8 cellular contexts compared by ENCODE assay signal in genomic region chr16:80803341-80804060, GRCh38. TPM values are rescaled to one million over a fixed set of nuclear protein-coding genes. Genes with fewer than 3 reads are reported as not detected.
DNase-seq lines count a peak whose midpoint lies in the region; ATAC-seq and TF ChIP-seq lines count a peak whose summit lies in the region.

No MANE protein-coding gene starts in this region.

- POLR2A ChIA-PET in CD8-positive, alpha-beta T cell (lab: Charles Lee) = no interaction called here

- no peaks in the 10 kb centered on the region for H3F3A ChIP-seq in GM23338 (replicated peaks; ENCODE audit: low read depth)

- CTCF ChIA-PET in CD8-positive, alpha-beta T cell (lab: Charles Lee) = no interaction called here

- DNase-seq in CD8-positive, alpha-beta T cell = peak in 5 of 7 experiments; percentile 16 to 60 (median 43)
- peak; percentile 58 for DNase-seq in GM23338 (ENCODE audit: low spot score)
- DNase-seq in RWPE2 (ENCODE audit: low spot score) = peak; percentile 56
- peak; percentile 41 for DNase-seq in activated naive CD8-positive, alpha-beta T cell treated with anti-CD3 and anti-CD28 coated beads, Interleukin-2, amount 50 U/mL, for 24 hours
- DNase-seq in iPS DF 6.9 (ENCODE audit: low read depth, low spot score) = no peak
- DNase-seq in stimulated activated CD4-positive, alpha-beta T cell treated with anti-CD3 and anti-CD28 coated beads, Interleukin-15, amount 100 ng/mL, for 1 hour (ENCODE audit: low read depth in 1 of 2, low spot score in 1 of 2) = peak; percentile 12 to 36
- DNase-seq in Ammon's horn (ENCODE audit: low spot score) = no peak
- no peak for DNase-seq in NCI-H2107 (lab: John Stamatoyannopoulos, UW)

- TF ChIP-seq CTCF in CD8-positive, alpha-beta T cell (IDR thresholded peaks at IDR 0.05) = peak; percentile 43
- TF ChIP-seq CTCF in GM23338 (conservative IDR thresholded peaks at IDR 0.05; ENCODE audit: low read depth in 2 of 2) (peak; percentile 62 to 83), RWPE2 (IDR thresholded peaks at IDR 0.05; ENCODE audit: poor library complexity, severe bottlenecking) (peak; percentile 23)

- peaks cover 2% of the 10 kb centered on the region for H3K36me3 Mint-ChIP-seq in CD8-positive, alpha-beta T cell
- no peaks in the 10 kb centered on the region for H3K36me3 Mint-ChIP-seq in GM23338 (ENCODE audit: low read depth)
- no peaks in the 10 kb centered on the region for H3K36me3 Mint-ChIP-seq in activated naive CD8-positive, alpha-beta T cell treated with anti-CD3 and anti-CD28 coated beads, Interleukin-2, amount 50 U/mL, for 24 hours (ENCODE audit: low read depth)

- no peaks in the 10 kb centered on the region for H3K4me1 ChIP-seq in CD8-positive, alpha-beta T cell (ENCODE audit: insufficient read depth, low read length)
- H3K4me1 ChIP-seq in GM23338 (ENCODE audit: insufficient read depth) = no peaks in the 10 kb centered on the region; the same call in 1 of the 2 replicates
- H3K4me1 ChIP-seq in RWPE2 (ENCODE audit: insufficient read depth, poor library complexity, severe bottlenecking) = peaks cover 6% of the 10 kb centered on the region
- H3K4me1 ChIP-seq in iPS DF 6.9 (ENCODE audit: control insufficient read depth, insufficient read depth, low read length) = no peaks in the 10 kb centered on the region; the same call in 1 of the 2 replicates

- peak overlapping the region; percentile 77 for H3K27ac Mint-ChIP-seq in CD8-positive, alpha-beta T cell
- no peak overlapping the region for H3K27ac Mint-ChIP-seq in GM23338
- H3K27ac Mint-ChIP-seq in activated naive CD8-positive, alpha-beta T cell treated with anti-CD3 and anti-CD28 coated beads, Interleukin-2, amount 50 U/mL, for 24 hours = peak overlapping the region; percentile 52

- no peaks in the 10 kb centered on the region for H3K27me3 ChIP-seq in CD8-positive, alpha-beta T cell (ENCODE audit: insufficient read depth, low read length)
- H3K27me3 ChIP-seq in GM23338 (ENCODE audit: insufficient read depth) = peaks cover 27% of the 10 kb centered on the region
- peaks cover 3% of the 10 kb centered on the region for H3K27me3 ChIP-seq in RWPE2 (ENCODE audit: insufficient read depth, poor library complexity, severe bottlenecking)
- H3K27me3 ChIP-seq in iPS DF 6.9 (ENCODE audit: control insufficient read depth, insufficient read depth, low read length) = peaks cover 7% of the 10 kb centered on the region; the same call in 1 of the 2 replicates

- no peaks in the 10 kb centered on the region for H3K36me3 ChIP-seq in CD8-positive, alpha-beta T cell (ENCODE audit: insufficient read depth, low read length)
- no peaks in the 10 kb centered on the region for H3K36me3 ChIP-seq in GM23338 (ENCODE audit: insufficient read depth)
- no peaks in the 10 kb centered on the region for H3K36me3 ChIP-seq in RWPE2 (ENCODE audit: low read depth)
- H3K36me3 ChIP-seq in iPS DF 6.9 (ENCODE audit: control insufficient read depth, insufficient read depth, low read length) = no peaks in the 10 kb centered on the region

- H3K4me3 ChIP-seq in CD8-positive, alpha-beta T cell (ENCODE audit: low read depth, low read length) = no peak overlapping the region
- H3K4me3 ChIP-seq in GM23338 (peak overlapping the region; percentile 54), RWPE2 (ENCODE audit: severe bottlenecking) (peak overlapping the region; percentile 73), iPS DF 6.9 (ENCODE audit: low read length) (peak overlapping the region; percentile 79; the same call in 1 of the 2 replicates)

- peak overlapping the region; percentile 57 for H3K4me2 ChIP-seq in GM23338

- H2AFZ ChIP-seq in GM23338 = peak overlapping the region; percentile 78; the same call in 1 of the 2 replicates

- ATAC-seq in CD8-positive, alpha-beta T cell = peak; percentile 54
- ATAC-seq in GM23338 = peak; percentile 75
- ATAC-seq in RWPE2 (ENCODE audit: low read depth) = no peak; the same call in 2 of the 3 replicates
- ATAC-seq in activated naive CD8-positive, alpha-beta T cell treated with anti-CD3 and anti-CD28 coated beads, Interleukin-2, amount 50 U/mL, for 24 hours = peak; percentile 3

- intact Hi-C loops in CD8-positive, alpha-beta T cell (cut with DNase I, micrococcal nuclease) = loop anchor here in 1 of 2 experiments (10.0 kb wide), 1 partner anchor 191 kb away; no protein-coding TSS in a partner anchor

- no peaks in the 10 kb centered on the region for H3K79me2 ChIP-seq in GM23338 (replicated peaks; ENCODE audit: insufficient read depth)

- H3K4me3 Mint-ChIP-seq in CD8-positive, alpha-beta T cell = peak overlapping the region; percentile 93
- H3K4me3 Mint-ChIP-seq in GM23338 = peak overlapping the region; percentile 90
- H3K4me3 Mint-ChIP-seq in activated naive CD8-positive, alpha-beta T cell treated with anti-CD3 and anti-CD28 coated beads, Interleukin-2, amount 50 U/mL, for 24 hours = peak overlapping the region; percentile 85

- H3K27ac ChIP-seq in CD8-positive, alpha-beta T cell (ENCODE audit: low read depth, low read length) = no peak overlapping the region
- H3K27ac ChIP-seq in GM23338 (ENCODE audit: low read depth) (no peak overlapping the region), RWPE2 (ENCODE audit: poor library complexity, severe bottlenecking) (no peak overlapping the region), iPS DF 6.9 (ENCODE audit: low read length) (no peak overlapping the region)

- H3K9me3 ChIP-seq in CD8-positive, alpha-beta T cell (ENCODE audit: low read length) = no peaks in the 10 kb centered on the region
- H3K9me3 ChIP-seq in RWPE2 (ENCODE audit: severe bottlenecking) (no peaks in the 10 kb centered on the region), iPS DF 6.9 (ENCODE audit: control insufficient read depth, insufficient read depth, low read length) (no peaks in the 10 kb centered on the region)

- H3K4me1 Mint-ChIP-seq in CD8-positive, alpha-beta T cell (ENCODE audit: low read depth) = peaks cover 20% of the 10 kb centered on the region
- H3K4me1 Mint-ChIP-seq in GM23338 = no peaks in the 10 kb centered on the region
- peaks cover 36% of the 10 kb centered on the region for H3K4me1 Mint-ChIP-seq in activated naive CD8-positive, alpha-beta T cell treated with anti-CD3 and anti-CD28 coated beads, Interleukin-2, amount 50 U/mL, for 24 hours

- H3K9me2 ChIP-seq in GM23338 (ENCODE audit: insufficient read depth) = peaks cover 12% of the 10 kb centered on the region

- peaks cover 2% of the 10 kb centered on the region for H3K27me3 Mint-ChIP-seq in CD8-positive, alpha-beta T cell (ENCODE audit: low read depth)
- H3K27me3 Mint-ChIP-seq in GM23338 (ENCODE audit: insufficient read depth, low read depth, poor library complexity) = peaks cover 22% of the 10 kb centered on the region
- peaks cover 19% of the 10 kb centered on the region for H3K27me3 Mint-ChIP-seq in activated naive CD8-positive, alpha-beta T cell treated with anti-CD3 and anti-CD28 coated beads, Interleukin-2, amount 50 U/mL, for 24 hours

- no peaks in the 10 kb centered on the region for H3K9me3 Mint-ChIP-seq in CD8-positive, alpha-beta T cell
- H3K9me3 Mint-ChIP-seq in GM23338 = no peaks in the 10 kb centered on the region
- no peaks in the 10 kb centered on the region for H3K9me3 Mint-ChIP-seq in activated naive CD8-positive, alpha-beta T cell treated with anti-CD3 and anti-CD28 coated beads, Interleukin-2, amount 50 U/mL, for 24 hours

- H4K20me1 ChIP-seq in GM23338 (replicated peaks; ENCODE audit: insufficient read depth) = no peaks in the 10 kb centered on the region

- WGBS in iPS DF 6.9 (ENCODE audit: insufficient coverage, insufficient read length) = no CpG with 5 or more reads among the region's 88 CpGs

TF ChIP-seq in GM23338, 12 proteins besides CTCF, POLR2A, EP300 and RAD21 (continues in another document):
- no peak for TF ChIP-seq EZH2 (IDR thresholded peaks at IDR 0.05; ENCODE audit: low read depth, unreplicated experiment)
- no peak for TF ChIP-seq ETS1 (IDR thresholded peaks at IDR 0.05)
- TF ChIP-seq POLR2AphosphoS5 (IDR thresholded peaks at IDR 0.05; ENCODE audit: low read depth) = no peak
- no peak for TF ChIP-seq EZH2phosphoT487 (IDR thresholded peaks at IDR 0.05; ENCODE audit: unreplicated experiment)
- no peak for TF ChIP-seq STAT1 (IDR thresholded peaks at IDR 0.05; ENCODE audit: unreplicated experiment)
- no peak for TF ChIP-seq NANOG (IDR thresholded peaks at IDR 0.05; ENCODE audit: borderline replicate concordance)
- TF ChIP-seq CREB1 (CRISPR knock-in tag; IDR thresholded peaks at IDR 0.05; ENCODE audit: low read depth) = no peak

RNA-seq across cellular contexts. Expression of gene CDYL2, which starts 0.9 kb away (rescaled TPM):
- total RNA-seq in CD8-positive, alpha-beta T cell = 10 to 100 TPM; 19.4 to 19.9 TPM
- total RNA-seq in GM23338 (2014; rRNA removed; shearing (Covaris generic)) = 4.3 and 4.5 TPM in 2 replicates
- 0.82 and 0.90 TPM in 2 replicates for polyA plus RNA-seq in GM23338 (2016; fragmentation: Nextera tagmentation; extraction: Ambion mirVana)

Comparison
In these comparisons a context has a peak if more than half of its experiments do, and no peak if none do; other contexts are left out.
1. DNase-seq: peak in CD8-positive, alpha-beta T cell (5 of 7), GM23338 (single experiment), RWPE2 (single experiment), activated naive CD8-positive, alpha-beta T cell treated with anti-CD3 and anti-CD28 coated beads, Interleukin-2, amount 50 U/mL, for 24 hours (single experiment) and stimulated activated CD4-positive, alpha-beta T cell treated with anti-CD3 and anti-CD28 coated beads, Interleukin-15, amount 100 ng/mL, for 1 hour (2 of 2); none in iPS DF 6.9 (single experiment), Ammon's horn (single experiment) and NCI-H2107 (single experiment).
2. Peak in every context shown above with its lines, with median percentiles within 50 percentile points of each other: H3K4me3 Mint-ChIP-seq and CTCF ChIP-seq.